Comparison of ENCODE assay signal across 12 cellular contexts in genomic region chr11:2213890-2214526, GRCh38. TPM values are rescaled to one million over a fixed set of nuclear protein-coding genes. Genes with fewer than 3 reads are reported as not detected.
DNase-seq lines count a peak whose midpoint lies in the region; ATAC-seq, FAIRE-seq and TF ChIP-seq lines count a peak whose summit lies in the region.
"Had no signal": no experiment of that assay in that cellular context is flagged by ENCODE, and none has a peak within 500 bp of the region (broad histone marks: within the 10 kb centered on the region; RNA-seq: fewer than 3 reads in every experiment).

No MANE protein-coding gene starts in this region.

- H4K5ac ChIP-seq in mesendoderm (ENCODE audit: low read length): no peak overlapping the region

- no peak overlapping the region for H4K8ac ChIP-seq in mesendoderm (ENCODE audit: low read depth, low read length)

- TF ChIP-seq CTCF in GM10248 (IDR thresholded peaks at IDR 0.05; ENCODE audit: control extremely low read depth, extremely low read depth, low read depth, missing control alignments): no peak

- ATAC-seq in HG02981 (IDR thresholded peaks at IDR 0.05; ENCODE audit: unreplicated experiment): no peak

- no peaks in the 10 kb centered on the region for H3K79me1 ChIP-seq in mesendoderm (ENCODE audit: low read length)

- CTCF ChIA-PET in GM10248 (lab: Yijun Ruan, JAX): no interaction called here

- peaks cover 2% of the 10 kb centered on the region for H3K27me3 Mint-ChIP-seq in activated T-helper 1 cell treated with anti-CD3 and anti-CD28 coated beads, Interleukin-12 subunit alpha, Interleukin-12 subunit beta, Interleukin-2, Interleukin-4 antibody, amounts not matched to agents 30 ng/mL and 10 ng/mL and 1 ng/mL, durations not matched to agents 14 hours and 24 hours and 36 hours (ENCODE audit: insufficient read depth)

- H3K79me2 ChIP-seq in mesendoderm (ENCODE audit: control insufficient read depth, insufficient read depth, low read length): no peaks in the 10 kb centered on the region

- H3K23ac ChIP-seq in mesendoderm (ENCODE audit: low read length): no peak overlapping the region

- no peak overlapping the region for H3K4ac ChIP-seq in mesendoderm (ENCODE audit: low read depth, low read length)

- intact Hi-C loops in activated T-helper 1 cell treated with anti-CD3 and anti-CD28 coated beads, Interleukin-12 subunit alpha, Interleukin-12 subunit beta, Interleukin-2, Interleukin-4 antibody, amounts not matched to agents 30 ng/mL and 10 ng/mL and 1 ng/mL, durations not matched to agents 14 hours and 24 hours and 36 hours (cut with micrococcal nuclease): no loop called here

- no peak overlapping the region for H3K4me3 ChIP-seq in mesendoderm (ENCODE audit: low read length)

- peak overlapping the region; percentile 9 for H3K27ac Mint-ChIP-seq in activated T-helper 1 cell treated with anti-CD3 and anti-CD28 coated beads, Interleukin-12 subunit alpha, Interleukin-12 subunit beta, Interleukin-2, Interleukin-4 antibody, amounts not matched to agents 30 ng/mL and 10 ng/mL and 1 ng/mL, durations not matched to agents 14 hours and 24 hours and 36 hours

- H2BK15ac ChIP-seq in mesendoderm (replicated peaks; ENCODE audit: low read depth): no peak overlapping the region

- H2AK5ac ChIP-seq in mesendoderm (ENCODE audit: low read length): no peak overlapping the region

- no peak overlapping the region for H2BK120ac ChIP-seq in mesendoderm (ENCODE audit: low read depth, low read length)

- H3K27ac ChIP-seq in mesendoderm (ENCODE audit: low read depth, low read length): no peak overlapping the region

- FAIRE-seq in GM12892 (lab: Jason Lieb, UNC): no peak
- FAIRE-seq: urothelium cell line had no signal

- H3K27me3 ChIP-seq in mesendoderm (ENCODE audit: insufficient read depth, low read length, poor library complexity): no peaks in the 10 kb centered on the region

- no peak overlapping the region for H3K9ac ChIP-seq in mesendoderm (ENCODE audit: low read length)

- POLR2A ChIA-PET in GM10248 (lab: Yijun Ruan, JAX): no interaction called here

- no peak overlapping the region for H3K4me3 Mint-ChIP-seq in activated T-helper 1 cell treated with anti-CD3 and anti-CD28 coated beads, Interleukin-12 subunit alpha, Interleukin-12 subunit beta, Interleukin-2, Interleukin-4 antibody, amounts not matched to agents 30 ng/mL and 10 ng/mL and 1 ng/mL, durations not matched to agents 14 hours and 24 hours and 36 hours

- DNase-seq in stimulated activated CD4-positive, alpha-beta T cell treated with anti-CD3 and anti-CD28 coated beads, Interleukin-4, amount 100 ng/mL, for 24 hours: peak; percentile 2
- DNase-seq in stimulated activated CD4-positive, alpha-beta T cell treated with anti-CD3 and anti-CD28 coated beads, Interleukin-12 subunit alpha, Interleukin-12 subunit beta, amount 100 ng/mL, for 4 hours: no peak
- no peak for DNase-seq in activated T-helper 1 cell treated with anti-CD3 and anti-CD28 coated beads, Interleukin-12 subunit alpha, Interleukin-12 subunit beta, Interleukin-2, Interleukin-4 antibody, amounts not matched to agents 30 ng/mL and 10 ng/mL and 1 ng/mL, durations not matched to agents 14 hours and 24 hours and 36 hours (ENCODE audit: low spot score)
- DNase-seq in mesendoderm: no peak
- no peak for DNase-seq in GM12892 (ENCODE audit: insufficient read length)
- no peak for DNase-seq in NCI-H1694 (lab: John Stamatoyannopoulos, UW)
- DNase-seq in GM10248 (ENCODE audit: extremely low spot score): no peak
- DNase-seq: EL, IMR-90 had no signal

- H3K36me3 Mint-ChIP-seq in activated T-helper 1 cell treated with anti-CD3 and anti-CD28 coated beads, Interleukin-12 subunit alpha, Interleukin-12 subunit beta, Interleukin-2, Interleukin-4 antibody, amounts not matched to agents 30 ng/mL and 10 ng/mL and 1 ng/mL, durations not matched to agents 14 hours and 24 hours and 36 hours (ENCODE audit: low read depth): no peaks in the 10 kb centered on the region

- no peaks in the 10 kb centered on the region for H3K36me3 ChIP-seq in mesendoderm (ENCODE audit: control insufficient read depth, insufficient read depth, low read length)

- no peaks in the 10 kb centered on the region for H3K4me1 ChIP-seq in mesendoderm (ENCODE audit: control insufficient read depth, low read depth, low read length)

- H3K56ac ChIP-seq in mesendoderm (ENCODE audit: low read length): peak overlapping the region; percentile 42

- H2BK5ac ChIP-seq in mesendoderm (ENCODE audit: low read length): no peak overlapping the region

- H3K9me3 Mint-ChIP-seq in activated T-helper 1 cell treated with anti-CD3 and anti-CD28 coated beads, Interleukin-12 subunit alpha, Interleukin-12 subunit beta, Interleukin-2, Interleukin-4 antibody, amounts not matched to agents 30 ng/mL and 10 ng/mL and 1 ng/mL, durations not matched to agents 14 hours and 24 hours and 36 hours: no peaks in the 10 kb centered on the region

- peaks cover 6% of the 10 kb centered on the region for H3K4me1 Mint-ChIP-seq in activated T-helper 1 cell treated with anti-CD3 and anti-CD28 coated beads, Interleukin-12 subunit alpha, Interleukin-12 subunit beta, Interleukin-2, Interleukin-4 antibody, amounts not matched to agents 30 ng/mL and 10 ng/mL and 1 ng/mL, durations not matched to agents 14 hours and 24 hours and 36 hours (ENCODE audit: low read depth)

- no peak overlapping the region for H3K4me2 ChIP-seq in mesendoderm (ENCODE audit: low read length)

- no peak overlapping the region for H3K18ac ChIP-seq in mesendoderm (ENCODE audit: low read length)

- TF ChIP-seq POLR2A in GM12892 (IDR thresholded peaks at IDR 0.05; ENCODE audit: low read depth, low read length): no peak

- no CpG with 5 or more reads among the region's 11 CpGs for WGBS in mesendoderm (ENCODE audit: extremely low coverage, insufficient coverage, low lambda C conversion rate)

RNA-seq across cellular contexts. Expression of gene TH, which starts 42.4 kb away (rescaled TPM):
- not detected in 2 replicates for total RNA-seq in activated T-helper 1 cell treated with anti-CD3 and anti-CD28 coated beads, Interleukin-12 subunit alpha, Interleukin-12 subunit beta, Interleukin-2, Interleukin-4 antibody, amounts not matched to agents 30 ng/mL and 10 ng/mL and 1 ng/mL, durations not matched to agents 14 hours and 24 hours and 36 hours
- polyA plus RNA-seq in mesendoderm (2013, experiment 1 of 2): 0.07 TPM
- 0.20 TPM for polyA plus RNA-seq in mesendoderm (2013, experiment 2 of 2)
- polyA plus RNA-seq in GM12892 (2012; ENCODE audit: missing spikeins): not detected
- total RNA-seq: IMR-90 had no signal
- polyA plus RNA-seq: BJ had no signal

RNA-seq across cellular contexts. Expression of gene INS, which starts 53.0 kb away (rescaled TPM):
- not detected in 2 replicates for total RNA-seq in activated T-helper 1 cell treated with anti-CD3 and anti-CD28 coated beads, Interleukin-12 subunit alpha, Interleukin-12 subunit beta, Interleukin-2, Interleukin-4 antibody, amounts not matched to agents 30 ng/mL and 10 ng/mL and 1 ng/mL, durations not matched to agents 14 hours and 24 hours and 36 hours
- not detected for polyA plus RNA-seq in mesendoderm (2013, experiment 1 of 2)
- polyA plus RNA-seq in mesendoderm (2013, experiment 2 of 2): not detected
- not detected for polyA plus RNA-seq in GM12892 (2012; ENCODE audit: missing spikeins)
- total RNA-seq: IMR-90 had no signal
- polyA plus RNA-seq: BJ, IMR-90 had no signal

RNA-seq across cellular contexts. Expression of gene ASCL2, which starts 56.4 kb away (rescaled TPM):
- 0.42 and 0.54 TPM in 2 replicates for total RNA-seq in activated T-helper 1 cell treated with anti-CD3 and anti-CD28 coated beads, Interleukin-12 subunit alpha, Interleukin-12 subunit beta, Interleukin-2, Interleukin-4 antibody, amounts not matched to agents 30 ng/mL and 10 ng/mL and 1 ng/mL, durations not matched to agents 14 hours and 24 hours and 36 hours
- polyA plus RNA-seq in mesendoderm (2013, experiment 1 of 2): 0.10 TPM
- polyA plus RNA-seq in mesendoderm (2013, experiment 2 of 2): 0.17 TPM
- not detected for polyA plus RNA-seq in GM12892 (2012; ENCODE audit: missing spikeins)
- total RNA-seq: IMR-90 had no signal
- polyA plus RNA-seq: BJ, IMR-90 had no signal
